ENCODE assay signal across 8 cellular contexts in genomic region chr9:35116898-35117551, GRCh38. TPM values are rescaled to one million over a fixed set of nuclear protein-coding genes. Genes with fewer than 3 reads are reported as not detected.
DNase-seq lines count a peak whose midpoint lies in the region; ATAC-seq, FAIRE-seq and TF ChIP-seq lines count a peak whose summit lies in the region.

No MANE protein-coding gene starts in this region.

- TF ChIP-seq CTCF in CD8-positive, alpha-beta T cell (IDR thresholded peaks at IDR 0.05): peak; percentile 95
- TF ChIP-seq CTCF in GM20000 (IDR thresholded peaks at IDR 0.05; ENCODE audit: extremely low read depth, missing control alignments): peak; percentile 76
- TF ChIP-seq CTCF in endothelial cell (IDR thresholded peaks at IDR 0.05; ENCODE audit: unreplicated experiment): peak; percentile 78

- H3K4me1 ChIP-seq in CD8-positive, alpha-beta T cell (ENCODE audit: insufficient read depth, low read length): peaks cover 34% of the 10 kb centered on the region

- H3K9me3 Mint-ChIP-seq in CD8-positive, alpha-beta T cell: no peaks in the 10 kb centered on the region
- no peaks in the 10 kb centered on the region for H3K9me3 Mint-ChIP-seq in endothelial cell (ENCODE audit: unreplicated experiment)

- peak overlapping the region; percentile 94 for H3K4me3 Mint-ChIP-seq in CD8-positive, alpha-beta T cell
- H3K4me3 Mint-ChIP-seq in endothelial cell (ENCODE audit: unreplicated experiment): peak overlapping the region; percentile 99

- POLR2A ChIA-PET in CD8-positive, alpha-beta T cell (lab: Charles Lee): interaction anchor here (0.8 to 4.2 kb wide), 4 partner anchors 14 to 142 kb away, joined by 3 to 23 read pairs (median 4); partner anchors contain the start of genes STOML2 and UNC13B

- peaks cover 2% of the 10 kb centered on the region for H3K36me3 Mint-ChIP-seq in CD8-positive, alpha-beta T cell
- H3K36me3 Mint-ChIP-seq in endothelial cell (ENCODE audit: low read depth, unreplicated experiment): peaks cover 16% of the 10 kb centered on the region

- H3K27ac ChIP-seq in CD8-positive, alpha-beta T cell (ENCODE audit: low read depth, low read length): peak overlapping the region; percentile 64

- H3K27me3 Mint-ChIP-seq in CD8-positive, alpha-beta T cell (ENCODE audit: low read depth): peaks cover 2% of the 10 kb centered on the region
- H3K27me3 Mint-ChIP-seq in endothelial cell (ENCODE audit: unreplicated experiment): peaks cover 8% of the 10 kb centered on the region

- H3K9me3 ChIP-seq in CD8-positive, alpha-beta T cell (ENCODE audit: low read length): no peaks in the 10 kb centered on the region

- intact Hi-C loops in CD8-positive, alpha-beta T cell (cut with DNase I, micrococcal nuclease): loop anchor here (1.0 to 10.0 kb wide), 24 partner anchors 14 to 1648 kb away; partner anchors contain the start of genes ENHO (in 2 of the 2), VCP (in 2 of the 2), CREB3 (in 1 of the 2) and DNAJB5 (in 1 of the 2)

- peak; percentile 78 to 91 (median 88) for DNase-seq in CD8-positive, alpha-beta T cell
- DNase-seq in GM20000 (ENCODE audit: low spot score): peak; percentile 84
- DNase-seq in HTR-8/SVneo (ENCODE audit: insufficient read length, low spot score): peak; percentile 65
- peak; percentile 87 for DNase-seq in NOMO-1 treated with dmso at 0.1 percent for 144 hours (lab: John Stamatoyannopoulos, UW; ENCODE audit: unreplicated experiment)
- peak; percentile 84 for DNase-seq in activated CD8-positive, alpha-beta memory T cell treated with anti-CD3 and anti-CD28 coated beads, Interleukin-2, amount 50 U/mL, for 1 hour (ENCODE audit: extremely low read depth)
- DNase-seq in endothelial cell (ENCODE audit: low spot score): peak; percentile 91
- peak; percentile 92 for DNase-seq in midbrain (lab: John Stamatoyannopoulos, UW)
- peak; percentile 72 for DNase-seq in stimulated activated CD8-positive, alpha-beta memory T cell treated with anti-CD3 and anti-CD28 coated beads, Interleukin-15, amount 100 ng/mL, for 48 hours (ENCODE audit: low read depth in 2 of 2)

- H3K27me3 ChIP-seq in CD8-positive, alpha-beta T cell (ENCODE audit: insufficient read depth, low read length): no peaks in the 10 kb centered on the region

- H3K27ac Mint-ChIP-seq in CD8-positive, alpha-beta T cell: peak overlapping the region; percentile 94
- H3K27ac Mint-ChIP-seq in endothelial cell (ENCODE audit: unreplicated experiment): peak overlapping the region; percentile 77

- H3K36me3 ChIP-seq in CD8-positive, alpha-beta T cell (ENCODE audit: insufficient read depth, low read length): no peaks in the 10 kb centered on the region

- CTCF ChIA-PET in CD8-positive, alpha-beta T cell (lab: Charles Lee): interaction anchor here (0.6 to 3.7 kb wide), 27 partner anchors 9 to 633 kb away, joined by 3 to 37 read pairs (median 4); partner anchors contain the start of genes PIGO, RGP1 and UNC13B

- H3K4me1 Mint-ChIP-seq in CD8-positive, alpha-beta T cell (ENCODE audit: low read depth): peaks cover 42% of the 10 kb centered on the region
- peaks cover 20% of the 10 kb centered on the region for H3K4me1 Mint-ChIP-seq in endothelial cell (ENCODE audit: unreplicated experiment)

- peak; percentile 65 for ATAC-seq in CD8-positive, alpha-beta T cell

- peak overlapping the region; percentile 64 for H3K4me3 ChIP-seq in CD8-positive, alpha-beta T cell (ENCODE audit: low read depth, low read length)

- no peak for FAIRE-seq in HTR-8/SVneo (lab: Jason Lieb, UNC)

RNA-seq across cellular contexts. Expression of gene ATOSB, which starts 1.4 kb away (rescaled TPM):
- total RNA-seq in CD8-positive, alpha-beta T cell: 1 to 10 TPM; 2.2 to 2.4 TPM
- total RNA-seq in endothelial cell (ENCODE audit: unreplicated experiment): 33.7 TPM

RNA-seq across cellular contexts. Expression of gene STOML2, which starts 14.1 kb away (rescaled TPM):
- 10 to 100 TPM; 30.5 to 31.3 TPM for total RNA-seq in CD8-positive, alpha-beta T cell
- total RNA-seq in endothelial cell (ENCODE audit: unreplicated experiment): 108 TPM

RNA-seq across cellular contexts. Expression of gene PIGO, which starts 20.6 kb away (rescaled TPM):
- total RNA-seq in CD8-positive, alpha-beta T cell: 10 to 100 TPM; 15.1 to 16.4 TPM
- 20.3 TPM for total RNA-seq in endothelial cell (ENCODE audit: unreplicated experiment)

RNA-seq across cellular contexts. Expression of gene FANCG, which starts 37.3 kb away (rescaled TPM):
- 10 to 100 TPM; 15.2 to 19.4 TPM for total RNA-seq in CD8-positive, alpha-beta T cell
- 41.4 TPM for total RNA-seq in endothelial cell (ENCODE audit: unreplicated experiment)

RNA-seq across cellular contexts. Expression of gene VCP, which starts 44.6 kb away (rescaled TPM):
- 100 to 1,000 TPM; 219 to 231 TPM for total RNA-seq in CD8-positive, alpha-beta T cell
- total RNA-seq in endothelial cell (ENCODE audit: unreplicated experiment): 397 TPM

Comparison
In these comparisons a context has a peak if more than half of its experiments do, and no peak if none do; other contexts are left out.
1. Peak in every context shown above with its lines: DNase-seq, ATAC-seq, H3K4me3 ChIP-seq and H3K27ac ChIP-seq.
2. RNA of gene ATOSB, which starts 1.4 kb away (total RNA-seq): 33.7 TPM in endothelial cell (single experiment); 2.2 to 2.4 TPM in CD8-positive, alpha-beta T cell; every median in the first group is over 10 times any median in the second.